Comparison of ENCODE assay signal across 9 cellular contexts in genomic region chr9:101791938-101792337, GRCh38. TPM values are rescaled to one million over a fixed set of nuclear protein-coding genes. Genes with fewer than 3 reads are reported as not detected.
DNase-seq lines count a peak whose midpoint lies in the region; TF ChIP-seq lines count a peak whose summit lies in the region.
"Had no signal": no experiment of that assay in that cellular context is flagged by ENCODE, and none has a peak within 500 bp of the region (broad histone marks: within the 10 kb centered on the region; RNA-seq: fewer than 3 reads in every experiment).

No MANE protein-coding gene starts in this region.

- TF ChIP-seq POLR2A in Peyer's patch (IDR thresholded peaks at IDR 0.05) (no peak), thyroid gland (IDR thresholded peaks at IDR 0.05) (no peak)

- no peak overlapping the region for H3K4me3 ChIP-seq in Peyer's patch
- H3K4me3 ChIP-seq in fibroblast of the aortic adventitia (ENCODE audit: low read depth, low read length) = no peak overlapping the region
- H3K4me3 ChIP-seq in thyroid gland (replicated peaks in 1 of 3) = no peak overlapping the region

- H3K9me3 ChIP-seq in Peyer's patch (no peaks in the 10 kb centered on the region), thyroid gland (no peaks in the 10 kb centered on the region)

- intact Hi-C loops in thyroid gland (cut with DNase I) = no loop called here

- DNase-seq in activated CD4-positive, alpha-beta T cell treated with anti-CD3 and anti-CD28 coated beads, Interleukin-2, amount 50 U/mL, for 1 hour = peak; percentile 3
- no peak for DNase-seq in activated CD4-positive, alpha-beta T cell treated with anti-CD3 and anti-CD28 coated beads for 4 hours
- DNase-seq in HUDEP-2 (lab: John Stamatoyannopoulos, UW; ENCODE audit: unreplicated experiment in 76 of 76) (peak in 57 of 76 experiments; percentile 3 to 77 (median 31)), Peyer's patch (peak in 1 of 3 donors; percentile 69), fibroblast of the aortic adventitia (ENCODE audit: low read depth) (peak; percentile 0), thyroid gland (peak; percentile 20 to 38), ureter (ENCODE audit: low spot score) (no peak)
- DNase-seq in activated CD8-positive, alpha-beta memory T cell treated with anti-CD3 and anti-CD28 coated beads, Interleukin-2, amount 50 U/mL, for 4 hours = no peak

- H3K27me3 ChIP-seq in Peyer's patch = no peaks in the 10 kb centered on the region
- H3K27me3 ChIP-seq in thyroid gland = no peaks in the 10 kb centered on the region

- 1 to 14% methylated on average over 3 of the region's 3 CpGs for WGBS in thyroid gland, 2 donors

- H3K36me3 ChIP-seq in Peyer's patch (no peaks in the 10 kb centered on the region), thyroid gland (no peaks in the 10 kb centered on the region)

- H3K4me1 ChIP-seq in Peyer's patch (no peaks in the 10 kb centered on the region), thyroid gland (no peaks in the 10 kb centered on the region)

- H3K27ac ChIP-seq in Peyer's patch = no peak overlapping the region
- no peak overlapping the region for H3K27ac ChIP-seq in thyroid gland

- peak in 4 of 6 experiments; percentile 21 to 63 (median 54) for TF ChIP-seq CTCF in Peyer's patch (IDR thresholded peaks at IDR 0.05)
- TF ChIP-seq CTCF in fibroblast of the aortic adventitia (IDR thresholded peaks at IDR 0.05; ENCODE audit: insufficient read depth, low read length) = no peak
- peak in 3 of 6 experiments; percentile 35 to 43 (median 36) for TF ChIP-seq CTCF in thyroid gland (IDR thresholded peaks at IDR 0.05)

RNA-seq across cellular contexts. Expression of gene GRIN3A, which starts 53.5 kb away (rescaled TPM):
- total RNA-seq in Peyer's patch (under 1 TPM in 2 of 4 donors, not detected in 2; 0.09 to 0.27 TPM), fibroblast of the aortic adventitia (ENCODE audit: low replicate concordance) (0.09 TPM in 1 of 2 replicates, not detected in the other), thyroid gland (not detected), ureter (0.05 TPM)
- total RNA-seq: CD8-positive, alpha-beta T cell had no signal

Comparison
In these comparisons a context has a peak if more than half of its experiments do, and no peak if none do; other contexts are left out.
1. DNase-seq: peak in activated CD4-positive, alpha-beta T cell treated with anti-CD3 and anti-CD28 coated beads, Interleukin-2, amount 50 U/mL, for 1 hour (single experiment), HUDEP-2 (57 of 76), fibroblast of the aortic adventitia (single experiment) and thyroid gland (2 of 2); none in activated CD4-positive, alpha-beta T cell treated with anti-CD3 and anti-CD28 coated beads for 4 hours (0 of 2), ureter (single experiment) and activated CD8-positive, alpha-beta memory T cell treated with anti-CD3 and anti-CD28 coated beads, Interleukin-2, amount 50 U/mL, for 4 hours (single experiment).